9 cellular contexts compared by ENCODE assay signal in the genomic region with DNA sequence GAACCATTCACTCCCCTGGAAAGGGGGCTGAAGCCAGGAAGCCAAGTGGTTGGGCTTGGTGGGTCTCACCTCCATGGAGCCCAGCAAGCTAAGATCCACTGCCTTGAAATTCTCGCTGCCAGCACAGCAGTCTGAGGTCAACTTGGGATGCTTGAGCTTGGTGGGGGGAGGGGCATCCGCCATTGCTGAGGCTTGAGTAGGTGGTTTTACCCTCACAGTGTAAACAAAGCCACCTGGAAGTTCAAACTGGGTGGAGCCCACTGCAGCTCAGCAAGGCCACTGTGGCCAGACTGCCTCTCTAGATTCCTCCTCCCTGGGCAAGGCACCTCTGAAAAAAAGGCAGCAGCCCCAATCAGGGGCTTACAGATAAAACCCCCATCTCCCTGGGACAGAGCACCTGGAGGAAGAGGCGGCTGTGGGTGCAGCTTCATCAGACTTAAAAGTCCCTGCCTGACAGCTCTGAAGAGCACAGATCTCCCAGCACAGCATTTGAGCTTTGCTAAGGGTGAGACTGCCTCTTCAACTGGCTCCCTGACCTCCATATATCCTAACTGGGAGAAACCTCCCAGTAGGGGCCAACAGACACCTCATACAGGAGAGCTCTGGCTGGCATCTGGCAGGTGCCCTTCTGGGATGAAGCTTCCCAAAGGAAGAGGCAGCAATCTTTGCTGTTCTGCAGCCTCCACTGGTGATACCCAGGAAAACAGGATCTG. TPM values are rescaled to one million over a fixed set of nuclear protein-coding genes. Genes with fewer than 3 reads are reported as not detected.
DNase-seq lines count a peak whose midpoint lies in the region; ATAC-seq and TF ChIP-seq lines count a peak whose summit lies in the region.
"Not testable (repeated sequence)": the region's sequence is repeated elsewhere in the genome, so short reads cannot be mapped to it uniquely, and the experiment has no call there.
"Had no signal": no experiment of that assay in that cellular context is flagged by ENCODE, and none has a peak within 500 bp of the region (broad histone marks: within the 10 kb centered on the region; RNA-seq: fewer than 3 reads in every experiment).

No MANE protein-coding gene starts in this region.

- H3K9me3 ChIP-seq in CD8-positive, alpha-beta memory T cell (ENCODE audit: low read length); HEK293 (ENCODE audit: control insufficient read depth, insufficient read depth, low read depth, low read length): not testable (repeated sequence)

- H3K27ac Mint-ChIP-seq in CD8-positive, alpha-beta memory T cell, result peak overlapping the region in 4 of 8 donors; percentile 9 to 92 (median 50)
- peak overlapping the region; percentile 39 to 60 for H3K27ac Mint-ChIP-seq in T-cell
- not testable (repeated sequence) for H3K27ac Mint-ChIP-seq in activated CD4-positive, alpha-beta memory T cell treated with anti-CD3 and anti-CD28 coated beads for 36 hours
- peak overlapping the region; percentile 78 for H3K27ac Mint-ChIP-seq in activated naive CD4-positive, alpha-beta T cell treated with anti-CD3 and anti-CD28 coated beads, Interleukin-2, amount 10 ng/mL, durations not matched to agents 7 days and 5 days

- CTCF ChIA-PET in CD8-positive, alpha-beta memory T cell (lab: Charles Lee), result interaction anchor here (0.8 to 1.6 kb wide), 7 partner anchors 13 to 63 kb away, joined by 3 to 5 read pairs (median 4); a partner anchor contains a TSS
- CTCF ChIA-PET in HEK293 (lab: Yijun Ruan, JAX); activated CD4-positive, alpha-beta memory T cell treated with anti-CD3 and anti-CD28 coated beads for 36 hours (lab: Charles Lee): not testable (repeated sequence)
- CTCF ChIA-PET in T-cell (lab: Charles Lee), result interaction anchor here in 1 of 2 donors (1.2 kb wide), 1 partner anchor 63 kb away, joined by 5 read pairs; no protein-coding TSS in a partner anchor
- CTCF ChIA-PET in activated naive CD4-positive, alpha-beta T cell treated with anti-CD3 and anti-CD28 coated beads, Interleukin-2, amount 10 ng/mL, durations not matched to agents 7 days and 5 days (lab: Charles Lee), result interaction anchor here (0.6 kb wide), 1 partner anchor 542 kb away, joined by 3 read pairs; no protein-coding TSS in a partner anchor

- TF ChIP-seq CTCF in HEK293 (tag by site-specific recombination; IDR thresholded peaks at IDR 0.05), result not testable (repeated sequence)

- H3K27me3 Mint-ChIP-seq in CD8-positive, alpha-beta memory T cell; T-cell; activated CD4-positive, alpha-beta memory T cell treated with anti-CD3 and anti-CD28 coated beads for 36 hours; activated naive CD4-positive, alpha-beta T cell treated with anti-CD3 and anti-CD28 coated beads, Interleukin-2, amount 10 ng/mL, durations not matched to agents 7 days and 5 days: not testable (repeated sequence)

- peak in 1 of 5 donors; percentile 57 for DNase-seq in CD8-positive, alpha-beta memory T cell
- DNase-seq in NCI-H187 (lab: John Stamatoyannopoulos, UW) (peak; percentile 9 to 18), T-cell (peak in 1 of 34 experiments; percentile 28), iPS-NIHi11 (ENCODE audit: low spot score) (peak; percentile 3)
- DNase-seq in activated CD4-positive, alpha-beta memory T cell treated with anti-CD3 and anti-CD28 coated beads for 36 hours, result peak; percentile 32
- DNase-seq in activated naive CD4-positive, alpha-beta T cell treated with anti-CD3 and anti-CD28 coated beads, Interleukin-2, amount 10 ng/mL, durations not matched to agents 7 days and 5 days, result peak; percentile 72

- H3K27me3 ChIP-seq in CD8-positive, alpha-beta memory T cell (ENCODE audit: insufficient read depth, low read length, poor library complexity, severe bottlenecking), result not testable (repeated sequence)

- H3K4me3 Mint-ChIP-seq in CD8-positive, alpha-beta memory T cell, result peak overlapping the region in 6 of 7 donors; percentile 9 to 63 (median 35)
- not testable (repeated sequence) for H3K4me3 Mint-ChIP-seq in T-cell; activated CD4-positive, alpha-beta memory T cell treated with anti-CD3 and anti-CD28 coated beads for 36 hours; activated naive CD4-positive, alpha-beta T cell treated with anti-CD3 and anti-CD28 coated beads, Interleukin-2, amount 10 ng/mL, durations not matched to agents 7 days and 5 days

- peaks cover 0 to 15% (median 0%) of the 10 kb centered on the region in 3 donors for H3K36me3 Mint-ChIP-seq in CD8-positive, alpha-beta memory T cell
- not testable (repeated sequence) for H3K36me3 Mint-ChIP-seq in T-cell; activated CD4-positive, alpha-beta memory T cell treated with anti-CD3 and anti-CD28 coated beads for 36 hours
- H3K36me3 Mint-ChIP-seq in activated naive CD4-positive, alpha-beta T cell treated with anti-CD3 and anti-CD28 coated beads, Interleukin-2, amount 10 ng/mL, durations not matched to agents 7 days and 5 days, result peaks cover 19% of the 10 kb centered on the region

- H3K36me3 ChIP-seq in CD8-positive, alpha-beta memory T cell (ENCODE audit: insufficient read depth, low read length); HEK293 (ENCODE audit: control insufficient read depth in 2 of 2, insufficient read depth in 1 of 2, low read length in 2 of 2): not testable (repeated sequence)

- POLR2A ChIA-PET in CD8-positive, alpha-beta memory T cell (lab: Charles Lee); T-cell (lab: Charles Lee): not testable (repeated sequence)
- POLR2A ChIA-PET in HEK293 (lab: Yijun Ruan, JAX), result interaction anchor here (0.7 kb wide), 1 partner anchor 685 kb away, joined by 3 read pairs; no protein-coding TSS in a partner anchor
- POLR2A ChIA-PET in activated CD4-positive, alpha-beta memory T cell treated with anti-CD3 and anti-CD28 coated beads for 36 hours (lab: Charles Lee), result interaction anchor here (8.0 kb wide), 1 partner anchor 16 kb away, joined by 65 read pairs; no protein-coding TSS in a partner anchor

- not testable (repeated sequence) for H3K9me3 Mint-ChIP-seq in CD8-positive, alpha-beta memory T cell; T-cell
- H3K9me3 Mint-ChIP-seq in activated CD4-positive, alpha-beta memory T cell treated with anti-CD3 and anti-CD28 coated beads for 36 hours, result peaks cover 11% of the 10 kb centered on the region
- peaks cover 21% of the 10 kb centered on the region for H3K9me3 Mint-ChIP-seq in activated naive CD4-positive, alpha-beta T cell treated with anti-CD3 and anti-CD28 coated beads, Interleukin-2, amount 10 ng/mL, durations not matched to agents 7 days and 5 days

- not testable (repeated sequence) for H3K27ac ChIP-seq in CD8-positive, alpha-beta memory T cell (ENCODE audit: low read depth, low read length); HEK293 (ENCODE audit: extremely low read depth, low read depth, low read length)

- H3K4me1 ChIP-seq in CD8-positive, alpha-beta memory T cell (ENCODE audit: insufficient read depth, low read length), result peaks cover 27% of the 10 kb centered on the region
- not testable (repeated sequence) for H3K4me1 ChIP-seq in HEK293 (ENCODE audit: control insufficient read depth, insufficient read depth, low read length)

- H3K4me3 ChIP-seq in CD8-positive, alpha-beta memory T cell (ENCODE audit: low read length); HEK293 (ENCODE audit: low read depth, low read length): not testable (repeated sequence)

- intact Hi-C loops in activated CD4-positive, alpha-beta memory T cell treated with anti-CD3 and anti-CD28 coated beads for 36 hours (cut with micrococcal nuclease), result not testable (repeated sequence)

- ATAC-seq in T-cell (replicated peaks in 1 of 4), result not testable (repeated sequence)

- peaks cover 0 to 41% (median 6%) of the 10 kb centered on the region in 3 donors for H3K4me1 Mint-ChIP-seq in CD8-positive, alpha-beta memory T cell
- peaks cover 8 to 38% (median 31%) of the 10 kb centered on the region in 3 donors for H3K4me1 Mint-ChIP-seq in T-cell
- peaks cover 48% of the 10 kb centered on the region for H3K4me1 Mint-ChIP-seq in activated CD4-positive, alpha-beta memory T cell treated with anti-CD3 and anti-CD28 coated beads for 36 hours (ENCODE audit: low read depth)
- H3K4me1 Mint-ChIP-seq in activated naive CD4-positive, alpha-beta T cell treated with anti-CD3 and anti-CD28 coated beads, Interleukin-2, amount 10 ng/mL, durations not matched to agents 7 days and 5 days, result peaks cover 35% of the 10 kb centered on the region

RNA-seq across cellular contexts. Expression of a gene that starts 43.5 kb away (rescaled TPM):
- 100 to 1,000 TPM; 393 to 409 TPM for total RNA-seq in CD8-positive, alpha-beta memory T cell
- not detected for polyA plus RNA-seq in CD8-positive, alpha-beta memory T cell
- under 1 TPM in 1 of 5 donors, not detected in 4; 0.89 TPM for total RNA-seq in T-cell
- total RNA-seq in activated CD4-positive, alpha-beta memory T cell treated with anti-CD3 and anti-CD28 coated beads for 36 hours, result 100 to 1,000 TPM; 125 to 128 TPM
- total RNA-seq: H7 had no signal

RNA-seq across cellular contexts. Expression of a gene that starts 56.6 kb away (rescaled TPM):
- total RNA-seq in CD8-positive, alpha-beta memory T cell, result 10 to 100 TPM; 69.7 to 71.9 TPM
- polyA plus RNA-seq in CD8-positive, alpha-beta memory T cell, result not detected
- total RNA-seq in T-cell, result not detected
- total RNA-seq in activated CD4-positive, alpha-beta memory T cell treated with anti-CD3 and anti-CD28 coated beads for 36 hours, result 10 to 100 TPM; 23.1 to 23.3 TPM
- total RNA-seq: CD8-positive, alpha-beta T cell; H7 had no signal

Comparison
In these comparisons a context has a peak if more than half of its experiments do, and no peak if none do; other contexts are left out.
1. RNA of a gene that starts 43.5 kb away (total RNA-seq): 393 to 409 TPM in CD8-positive, alpha-beta memory T cell and 125 to 128 TPM in activated CD4-positive, alpha-beta memory T cell treated with anti-CD3 and anti-CD28 coated beads for 36 hours; 0.89 TPM in T-cell; every median in the first group is over 10 times any median in the second.
2. RNA of a gene that starts 56.6 kb away (total RNA-seq): 69.7 to 71.9 TPM in CD8-positive, alpha-beta memory T cell and 23.1 to 23.3 TPM in activated CD4-positive, alpha-beta memory T cell treated with anti-CD3 and anti-CD28 coated beads for 36 hours; not detected in T-cell; every median in the first group is over 10 times any median in the second.